19 cellular contexts compared by ENCODE assay signal in genomic region chr6:77021232-77021631, GRCh38.
DNase-seq lines count a peak whose midpoint lies in the region; FAIRE-seq and TF ChIP-seq lines count a peak whose summit lies in the region.
"Had no signal": no experiment of that assay in that cellular context is flagged by ENCODE, and none has a peak within 500 bp of the region (broad histone marks: within the 10 kb centered on the region; RNA-seq: fewer than 3 reads in every experiment).

No MANE protein-coding gene starts in this region.

- H4K20me1 ChIP-seq in osteoblast (ENCODE audit: insufficient read depth, low read length) = no peaks in the 10 kb centered on the region
- H4K20me1 ChIP-seq: BLaER1 treated with 17β-estradiol and CSF1 and Interleukin-3, amounts not matched to agents 10 nM and 100 nM had no signal

- H3K4me3 ChIP-seq in bronchial epithelial cell (ENCODE audit: low read depth, low read length) = no peak overlapping the region
- H3K4me3 ChIP-seq in osteoblast (ENCODE audit: insufficient read depth, low read length) = no peak overlapping the region
- H3K4me3 ChIP-seq: BLaER1 treated with 17β-estradiol and CSF1 and Interleukin-3, amounts not matched to agents 10 nM and 100 nM; PC-9 had no signal

- no peak for FAIRE-seq in bronchial epithelial cell (lab: Jason Lieb, UNC)
- FAIRE-seq in urothelium cell line (lab: Jason Lieb, UNC) = no peak
- FAIRE-seq: D721Med, H54, HTR-8/SVneo had no signal

- no peak for TF ChIP-seq CTCF in bronchial epithelial cell (IDR thresholded peaks at IDR 0.05; ENCODE audit: insufficient read depth, low read length, severe bottlenecking)
- TF ChIP-seq CTCF in osteoblast (IDR thresholded peaks at IDR 0.05; ENCODE audit: extremely low read depth, low read depth, low read length) = peak; percentile 12

- no peaks in the 10 kb centered on the region for H3K4me1 ChIP-seq in osteoblast (ENCODE audit: insufficient read depth, low read length)
- H3K4me1 ChIP-seq: BLaER1 treated with 17β-estradiol and CSF1 and Interleukin-3, amounts not matched to agents 10 nM and 100 nM had no signal

- H3K4me2 ChIP-seq in osteoblast (ENCODE audit: insufficient read depth, low read length) = no peak overlapping the region
- H3K4me2 ChIP-seq: BLaER1 treated with 17β-estradiol and CSF1 and Interleukin-3, amounts not matched to agents 10 nM and 100 nM; PC-9 had no signal

- no peaks in the 10 kb centered on the region for H3K9me3 ChIP-seq in osteoblast (ENCODE audit: low read depth, low read length)
- H3K9me3 ChIP-seq: BLaER1 treated with 17β-estradiol and CSF1 and Interleukin-3, amounts not matched to agents 10 nM and 100 nM had no signal

- no peaks in the 10 kb centered on the region for H3K79me2 ChIP-seq in osteoblast (ENCODE audit: insufficient read depth, low read length)

- no peaks in the 10 kb centered on the region for H3K36me3 ChIP-seq in bronchial epithelial cell (ENCODE audit: control insufficient read depth, insufficient read depth, low read length)
- no peaks in the 10 kb centered on the region for H3K36me3 ChIP-seq in osteoblast (ENCODE audit: insufficient read depth, low read length)
- H3K36me3 ChIP-seq: BLaER1 treated with 17β-estradiol and CSF1 and Interleukin-3, amounts not matched to agents 10 nM and 100 nM had no signal

- peak; percentile 14 for DNase-seq in ELR (ENCODE audit: low read depth)
- DNase-seq in LHCN-M2 (ENCODE audit: low read depth) = peak; percentile 31
- peak; percentile 5 for DNase-seq in bronchial epithelial cell (ENCODE audit: low read depth)
- no peak for DNase-seq in osteoblast (ENCODE audit: insufficient read length, low spot score, missing footprints)
- DNase-seq in NCI-H1930 (lab: John Stamatoyannopoulos, UW) = no peak
- no peak for DNase-seq in urothelium cell line (ENCODE audit: low spot score)
- DNase-seq in amniotic stem cell (lab: John Stamatoyannopoulos, UW) = no peak
- DNase-seq: CD8-positive, alpha-beta memory T cell; DMS79; NCI-H1417; NCI-H187 treated with DMSO at 0.1 percent for 48 hours; NCI-H345; NCI-H524 treated with DMSO at 0.1 percent for 48 hours; PC-9 had no signal

- no peak overlapping the region for H3K27ac ChIP-seq in osteoblast (ENCODE audit: low read depth, low read length)
- H3K27ac ChIP-seq: BLaER1 treated with 17β-estradiol and CSF1 and Interleukin-3, amounts not matched to agents 10 nM and 100 nM; PC-9; RWPE1 had no signal

- no peaks in the 10 kb centered on the region for H3K27me3 ChIP-seq in bronchial epithelial cell (ENCODE audit: control insufficient read depth, insufficient read depth, low read length)
- no peaks in the 10 kb centered on the region for H3K27me3 ChIP-seq in osteoblast (ENCODE audit: insufficient read depth, low read length)
- H3K27me3 ChIP-seq: BLaER1 treated with 17β-estradiol and CSF1 and Interleukin-3, amounts not matched to agents 10 nM and 100 nM had no signal

- no peak overlapping the region for H2AFZ ChIP-seq in osteoblast (ENCODE audit: low read length)
- H2AFZ ChIP-seq: PC-9 had no signal

Comparison
In these comparisons a context has a peak if more than half of its experiments do, and no peak if none do; other contexts are left out.
1. DNase-seq: peak in ELR (single experiment), LHCN-M2 (single experiment) and bronchial epithelial cell (single experiment); none in osteoblast (single experiment), NCI-H1930 (0 of 2), urothelium cell line (single experiment) and amniotic stem cell (single experiment).